ENCODE assay signal across 1 cellular context in the genomic region with DNA sequence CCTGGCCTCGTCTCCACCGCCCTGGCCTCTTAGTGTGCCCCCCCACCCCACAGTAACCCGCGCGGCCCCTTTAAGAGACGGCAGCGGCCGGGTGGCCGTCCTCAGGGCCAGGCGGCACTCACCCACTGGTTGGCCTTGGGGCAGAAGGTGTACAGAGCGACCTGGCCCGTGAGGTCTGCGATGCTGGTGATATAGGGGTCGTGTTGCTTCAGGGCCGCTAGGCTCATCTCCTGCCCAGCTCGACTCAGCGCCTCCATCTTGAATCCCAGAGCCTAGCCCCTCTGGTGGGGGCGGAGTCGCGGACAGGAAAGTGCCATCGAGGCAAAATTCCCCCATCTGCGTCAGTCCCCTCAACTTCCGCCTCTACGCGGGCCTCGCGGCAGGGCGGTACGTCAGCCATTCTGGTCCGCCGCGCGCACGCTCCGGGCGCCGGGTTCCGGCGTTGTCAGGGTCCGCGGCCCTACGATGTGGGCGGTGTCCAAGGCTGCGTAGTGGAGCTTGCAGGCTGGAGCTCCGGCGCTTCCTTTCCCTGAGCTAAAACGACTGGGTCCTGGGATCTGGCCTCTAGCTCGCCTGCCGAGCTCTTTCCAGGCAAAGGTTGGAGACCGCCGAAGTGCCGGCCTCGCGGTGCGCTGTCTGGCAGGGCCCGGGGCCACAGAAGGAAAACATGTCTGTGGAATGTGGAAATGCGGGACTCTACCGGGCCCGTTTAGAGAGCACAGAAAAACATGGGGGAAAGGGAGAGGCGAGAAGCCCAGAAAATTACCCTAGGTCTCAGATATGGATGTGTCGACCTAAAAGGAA.
TF ChIP-seq lines count a peak whose summit lies in the region.

A gene (minus strand): TSS at position 283 of the 804 bp plus-strand sequence. CDS start 26 bp downstream, at position 257.

TF ChIP-seq in HepG2, 621 proteins besides CTCF, POLR2A, EP300 and RAD21 (continued from another document and continues in another):
- TF ChIP-seq, protein P1, sequence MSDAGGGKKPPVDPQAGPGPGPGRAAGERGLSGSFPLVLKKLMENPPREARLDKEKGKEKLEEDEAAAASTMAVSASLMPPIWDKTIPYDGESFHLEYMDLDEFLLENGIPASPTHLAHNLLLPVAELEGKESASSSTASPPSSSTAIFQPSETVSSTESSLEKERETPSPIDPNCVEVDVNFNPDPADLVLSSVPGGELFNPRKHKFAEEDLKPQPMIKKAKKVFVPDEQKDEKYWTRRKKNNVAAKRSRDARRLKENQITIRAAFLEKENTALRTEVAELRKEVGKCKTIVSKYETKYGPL (CRISPR knock-in tag; IDR thresholded peaks at IDR 0.05) = peak; percentile 37; the same call in 1 of the 2 replicates
- TF ChIP-seq NR3C1 (CRISPR knock-in tag; IDR thresholded peaks at IDR 0.05) = no peak
- peak; percentile 98 for TF ChIP-seq ZNF44 (CRISPR knock-in tag; IDR thresholded peaks at IDR 0.05)
- TF ChIP-seq CBX5 (CRISPR knock-in tag; IDR thresholded peaks at IDR 0.05; ENCODE audit: borderline replicate concordance) = peak; percentile 99
- 0 out of 2 replicates have a peak, but pooled peaks have one; percentile 35 for TF ChIP-seq ZNF674 (CRISPR knock-in tag; IDR thresholded peaks at IDR 0.05; ENCODE audit: low read depth)
- TF ChIP-seq, protein P2, sequence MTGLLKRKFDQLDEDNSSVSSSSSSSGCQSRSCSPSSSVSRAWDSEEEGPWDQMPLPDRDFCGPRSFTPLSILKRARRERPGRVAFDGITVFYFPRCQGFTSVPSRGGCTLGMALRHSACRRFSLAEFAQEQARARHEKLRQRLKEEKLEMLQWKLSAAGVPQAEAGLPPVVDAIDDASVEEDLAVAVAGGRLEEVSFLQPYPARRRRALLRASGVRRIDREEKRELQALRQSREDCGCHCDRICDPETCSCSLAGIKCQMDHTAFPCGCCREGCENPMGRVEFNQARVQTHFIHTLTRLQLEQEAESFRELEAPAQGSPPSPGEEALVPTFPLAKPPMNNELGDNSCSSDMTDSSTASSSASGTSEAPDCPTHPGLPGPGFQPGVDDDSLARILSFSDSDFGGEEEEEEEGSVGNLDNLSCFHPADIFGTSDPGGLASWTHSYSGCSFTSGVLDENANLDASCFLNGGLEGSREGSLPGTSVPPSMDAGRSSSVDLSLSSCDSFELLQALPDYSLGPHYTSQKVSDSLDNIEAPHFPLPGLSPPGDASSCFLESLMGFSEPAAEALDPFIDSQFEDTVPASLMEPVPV (CRISPR knock-in tag; IDR thresholded peaks at IDR 0.05) = peak; percentile 95
- TF ChIP-seq FOXJ3 (CRISPR knock-in tag; IDR thresholded peaks at IDR 0.05; ENCODE audit: borderline replicate concordance) = peak; percentile 90
- TF ChIP-seq, protein P3, sequence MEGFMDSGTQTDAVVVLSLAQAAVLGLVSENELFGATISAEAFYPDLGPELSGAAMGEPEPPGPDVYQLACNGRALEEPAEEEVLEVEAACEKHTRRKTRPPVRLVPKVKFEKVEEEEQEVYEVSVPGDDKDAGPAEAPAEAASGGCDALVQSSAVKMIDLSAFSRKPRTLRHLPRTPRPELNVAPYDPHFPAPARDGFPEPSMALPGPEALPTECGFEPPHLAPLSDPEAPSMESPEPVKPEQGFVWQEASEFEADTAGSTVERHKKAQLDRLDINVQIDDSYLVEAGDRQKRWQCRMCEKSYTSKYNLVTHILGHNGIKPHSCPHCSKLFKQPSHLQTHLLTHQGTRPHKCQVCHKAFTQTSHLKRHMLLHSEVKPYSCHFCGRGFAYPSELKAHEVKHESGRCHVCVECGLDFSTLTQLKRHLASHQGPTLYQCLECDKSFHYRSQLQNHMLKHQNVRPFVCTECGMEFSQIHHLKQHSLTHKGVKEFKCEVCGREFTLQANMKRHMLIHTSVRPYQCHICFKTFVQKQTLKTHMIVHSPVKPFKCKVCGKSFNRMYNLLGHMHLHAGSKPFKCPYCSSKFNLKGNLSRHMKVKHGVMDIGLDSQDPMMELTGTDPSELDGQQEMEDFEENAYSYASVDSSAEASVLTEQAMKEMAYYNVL (CRISPR knock-in tag; IDR thresholded peaks at IDR 0.05; ENCODE audit: borderline replicate concordance) = peak; percentile 95
- TF ChIP-seq SP5 (CRISPR knock-in tag; IDR thresholded peaks at IDR 0.05; ENCODE audit: borderline replicate concordance, low read depth) = peak; percentile 95
- TF ChIP-seq ZNF225 (CRISPR knock-in tag; IDR thresholded peaks at IDR 0.05) = peak; percentile 83; the same call in 1 of the 2 replicates
- TF ChIP-seq, protein P4, sequence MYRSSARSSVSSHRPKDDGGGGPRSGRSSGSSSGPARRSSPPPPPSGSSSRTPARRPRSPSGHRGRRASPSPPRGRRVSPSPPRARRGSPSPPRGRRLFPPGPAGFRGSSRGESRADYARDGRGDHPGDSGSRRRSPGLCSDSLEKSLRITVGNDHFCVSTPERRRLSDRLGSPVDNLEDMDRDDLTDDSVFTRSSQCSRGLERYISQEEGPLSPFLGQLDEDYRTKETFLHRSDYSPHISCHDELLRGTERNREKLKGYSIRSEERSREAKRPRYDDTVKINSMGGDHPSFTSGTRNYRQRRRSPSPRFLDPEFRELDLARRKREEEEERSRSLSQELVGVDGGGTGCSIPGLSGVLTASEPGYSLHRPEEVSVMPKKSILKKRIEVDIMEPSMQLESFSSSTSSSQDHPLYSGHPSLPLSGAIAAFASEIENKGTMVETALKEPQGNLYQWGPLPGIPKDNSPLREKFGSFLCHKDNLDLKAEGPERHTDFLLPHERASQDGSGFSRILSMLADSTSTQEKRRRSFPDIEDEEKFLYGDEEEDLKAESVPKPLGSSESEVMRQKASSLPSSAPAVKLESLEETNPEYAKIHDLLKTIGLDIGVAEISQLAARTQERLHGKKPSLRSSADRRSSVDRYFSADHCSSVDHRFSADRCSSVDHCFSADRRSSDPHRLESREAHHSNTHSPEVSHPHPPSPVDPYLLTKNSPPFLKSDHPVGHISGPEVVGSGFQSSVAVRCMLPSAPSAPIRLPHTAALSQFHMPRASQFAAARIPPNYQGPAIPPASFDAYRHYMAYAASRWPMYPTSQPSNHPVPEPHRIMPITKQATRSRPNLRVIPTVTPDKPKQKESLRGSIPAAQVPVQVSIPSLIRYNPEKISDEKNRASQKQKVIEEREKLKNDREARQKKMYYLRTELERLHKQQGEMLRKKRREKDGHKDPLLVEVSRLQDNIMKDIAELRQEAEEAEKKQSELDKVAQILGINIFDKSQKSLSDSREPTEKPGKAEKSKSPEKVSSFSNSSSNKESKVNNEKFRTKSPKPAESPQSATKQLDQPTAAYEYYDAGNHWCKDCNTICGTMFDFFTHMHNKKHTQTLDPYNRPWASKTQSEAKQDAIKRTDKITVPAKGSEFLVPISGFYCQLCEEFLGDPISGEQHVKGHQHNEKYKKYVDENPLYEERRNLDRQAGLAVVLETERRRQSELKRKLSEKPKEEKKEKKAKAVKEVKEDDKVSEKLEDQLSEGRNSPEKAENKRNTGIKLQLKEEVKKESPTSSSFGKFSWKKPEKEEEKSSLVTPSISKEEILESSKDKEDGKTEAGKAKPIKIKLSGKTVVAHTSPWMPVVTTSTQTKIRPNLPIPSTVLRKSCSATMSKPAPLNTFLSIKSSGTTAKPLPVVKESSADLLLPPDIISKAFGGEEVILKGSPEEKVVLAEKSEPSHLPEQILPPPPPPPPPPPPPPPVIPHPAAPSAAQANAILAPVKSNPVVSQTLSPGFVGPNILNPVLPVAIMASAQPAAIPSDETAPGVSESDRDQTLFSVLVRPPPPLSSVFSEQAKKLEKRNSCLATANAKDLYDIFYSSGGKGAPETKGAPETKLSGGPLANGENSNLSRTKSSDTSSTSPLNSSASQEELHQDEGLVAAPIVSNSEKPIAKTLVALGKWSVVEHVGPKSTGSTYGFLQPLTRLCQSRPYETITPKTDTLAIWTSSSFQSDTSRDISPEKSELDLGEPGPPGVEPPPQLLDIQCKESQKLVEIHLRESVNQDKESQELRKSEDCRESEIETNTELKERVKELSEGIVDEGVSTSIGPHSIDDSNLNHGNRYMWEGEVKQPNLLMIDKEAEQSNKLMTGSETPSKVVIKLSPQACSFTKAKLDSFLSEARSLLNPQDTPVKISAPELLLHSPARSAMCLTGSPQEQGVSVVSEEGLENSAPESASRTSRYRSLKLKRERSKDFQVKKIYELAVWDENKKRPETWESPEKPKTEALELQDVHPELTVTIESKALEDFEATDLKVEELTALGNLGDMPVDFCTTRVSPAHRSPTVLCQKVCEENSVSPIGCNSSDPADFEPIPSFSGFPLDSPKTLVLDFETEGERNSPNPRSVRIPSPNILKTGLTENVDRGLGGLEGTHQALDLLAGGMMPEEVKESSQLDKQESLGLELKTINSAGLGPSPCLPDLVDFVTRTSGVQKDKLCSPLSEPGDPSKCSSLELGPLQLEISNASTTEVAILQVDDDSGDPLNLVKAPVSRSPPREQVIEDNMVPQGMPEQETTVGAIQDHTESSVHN (CRISPR knock-in tag; IDR thresholded peaks at IDR 0.05) = peak; percentile 69; the same call in 1 of the 2 replicates
- TF ChIP-seq MIER3 (CRISPR knock-in tag; IDR thresholded peaks at IDR 0.05; ENCODE audit: borderline replicate concordance) = peak; percentile 99
- TF ChIP-seq, protein P5, sequence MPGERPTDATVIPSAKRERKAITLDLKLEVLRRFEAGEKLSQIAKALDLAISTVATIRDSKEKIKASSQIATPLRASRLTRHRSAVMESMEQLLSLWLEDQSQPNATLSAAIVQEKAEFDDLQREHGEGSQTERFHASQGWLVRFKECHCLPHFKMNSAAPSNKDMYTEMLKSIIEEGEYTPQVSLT (CRISPR knock-in tag; IDR thresholded peaks at IDR 0.05; ENCODE audit: borderline replicate concordance, low read depth) = no peak
- TF ChIP-seq PITX1 (CRISPR knock-in tag; IDR thresholded peaks at IDR 0.05) = peak; percentile 92
- TF ChIP-seq REXO4 (CRISPR knock-in tag; IDR thresholded peaks at IDR 0.05; ENCODE audit: borderline replicate concordance) = peak; percentile 59; the same call in 1 of the 2 replicates
- no peak; the same call in 1 of the 2 replicates for TF ChIP-seq ZSCAN20 (CRISPR knock-in tag; IDR thresholded peaks at IDR 0.05; ENCODE audit: borderline replicate concordance)
- TF ChIP-seq KLF13 (CRISPR knock-in tag; IDR thresholded peaks at IDR 0.05) = peak; percentile 53; the same call in 1 of the 2 replicates
- TF ChIP-seq, protein P6, sequence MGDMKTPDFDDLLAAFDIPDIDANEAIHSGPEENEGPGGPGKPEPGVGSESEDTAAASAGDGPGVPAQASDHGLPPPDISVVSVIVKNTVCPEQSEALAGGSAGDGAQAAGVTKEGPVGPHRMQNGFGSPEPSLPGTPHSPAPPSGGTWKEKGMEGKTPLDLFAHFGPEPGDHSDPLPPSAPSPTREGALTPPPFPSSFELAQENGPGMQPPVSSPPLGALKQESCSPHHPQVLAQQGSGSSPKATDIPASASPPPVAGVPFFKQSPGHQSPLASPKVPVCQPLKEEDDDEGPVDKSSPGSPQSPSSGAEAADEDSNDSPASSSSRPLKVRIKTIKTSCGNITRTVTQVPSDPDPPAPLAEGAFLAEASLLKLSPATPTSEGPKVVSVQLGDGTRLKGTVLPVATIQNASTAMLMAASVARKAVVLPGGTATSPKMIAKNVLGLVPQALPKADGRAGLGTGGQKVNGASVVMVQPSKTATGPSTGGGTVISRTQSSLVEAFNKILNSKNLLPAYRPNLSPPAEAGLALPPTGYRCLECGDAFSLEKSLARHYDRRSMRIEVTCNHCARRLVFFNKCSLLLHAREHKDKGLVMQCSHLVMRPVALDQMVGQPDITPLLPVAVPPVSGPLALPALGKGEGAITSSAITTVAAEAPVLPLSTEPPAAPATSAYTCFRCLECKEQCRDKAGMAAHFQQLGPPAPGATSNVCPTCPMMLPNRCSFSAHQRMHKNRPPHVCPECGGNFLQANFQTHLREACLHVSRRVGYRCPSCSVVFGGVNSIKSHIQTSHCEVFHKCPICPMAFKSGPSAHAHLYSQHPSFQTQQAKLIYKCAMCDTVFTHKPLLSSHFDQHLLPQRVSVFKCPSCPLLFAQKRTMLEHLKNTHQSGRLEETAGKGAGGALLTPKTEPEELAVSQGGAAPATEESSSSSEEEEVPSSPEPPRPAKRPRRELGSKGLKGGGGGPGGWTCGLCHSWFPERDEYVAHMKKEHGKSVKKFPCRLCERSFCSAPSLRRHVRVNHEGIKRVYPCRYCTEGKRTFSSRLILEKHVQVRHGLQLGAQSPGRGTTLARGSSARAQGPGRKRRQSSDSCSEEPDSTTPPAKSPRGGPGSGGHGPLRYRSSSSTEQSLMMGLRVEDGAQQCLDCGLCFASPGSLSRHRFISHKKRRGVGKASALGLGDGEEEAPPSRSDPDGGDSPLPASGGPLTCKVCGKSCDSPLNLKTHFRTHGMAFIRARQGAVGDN (CRISPR knock-in tag; IDR thresholded peaks at IDR 0.05) = peak; percentile 97
- TF ChIP-seq HMG20A (CRISPR knock-in tag; IDR thresholded peaks at IDR 0.05; ENCODE audit: borderline replicate concordance) = no peak
- no peak for TF ChIP-seq MTA3 (CRISPR knock-in tag; IDR thresholded peaks at IDR 0.05)
- no peak; the same call in 1 of the 2 replicates for TF ChIP-seq PAF1 (CRISPR knock-in tag; IDR thresholded peaks at IDR 0.05)
- peak; percentile 98 for TF ChIP-seq RBM39 (IDR thresholded peaks at IDR 0.05; ENCODE audit: low read depth, low read length, poor library complexity, severe bottlenecking)
- TF ChIP-seq NCOA2 (CRISPR knock-in tag; IDR thresholded peaks at IDR 0.05) = peak; percentile 75
- TF ChIP-seq, protein P7, sequence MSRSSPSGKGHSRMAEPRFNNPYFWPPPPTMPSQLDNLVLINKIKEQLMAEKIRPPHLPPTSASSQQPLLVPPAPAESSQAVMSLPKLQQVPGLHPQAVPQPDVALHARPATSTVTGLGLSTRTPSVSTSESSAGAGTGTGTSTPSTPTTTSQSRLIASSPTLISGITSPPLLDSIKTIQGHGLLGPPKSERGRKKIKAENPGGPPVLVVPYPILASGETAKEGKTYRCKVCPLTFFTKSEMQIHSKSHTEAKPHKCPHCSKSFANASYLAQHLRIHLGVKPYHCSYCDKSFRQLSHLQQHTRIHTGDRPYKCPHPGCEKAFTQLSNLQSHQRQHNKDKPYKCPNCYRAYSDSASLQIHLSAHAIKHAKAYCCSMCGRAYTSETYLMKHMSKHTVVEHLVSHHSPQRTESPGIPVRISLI (CRISPR knock-in tag; IDR thresholded peaks at IDR 0.05; ENCODE audit: borderline replicate concordance) = peak; percentile 75
- peak; percentile 92 for TF ChIP-seq ZNF557 (CRISPR knock-in tag; IDR thresholded peaks at IDR 0.05)
- TF ChIP-seq, protein P8, sequence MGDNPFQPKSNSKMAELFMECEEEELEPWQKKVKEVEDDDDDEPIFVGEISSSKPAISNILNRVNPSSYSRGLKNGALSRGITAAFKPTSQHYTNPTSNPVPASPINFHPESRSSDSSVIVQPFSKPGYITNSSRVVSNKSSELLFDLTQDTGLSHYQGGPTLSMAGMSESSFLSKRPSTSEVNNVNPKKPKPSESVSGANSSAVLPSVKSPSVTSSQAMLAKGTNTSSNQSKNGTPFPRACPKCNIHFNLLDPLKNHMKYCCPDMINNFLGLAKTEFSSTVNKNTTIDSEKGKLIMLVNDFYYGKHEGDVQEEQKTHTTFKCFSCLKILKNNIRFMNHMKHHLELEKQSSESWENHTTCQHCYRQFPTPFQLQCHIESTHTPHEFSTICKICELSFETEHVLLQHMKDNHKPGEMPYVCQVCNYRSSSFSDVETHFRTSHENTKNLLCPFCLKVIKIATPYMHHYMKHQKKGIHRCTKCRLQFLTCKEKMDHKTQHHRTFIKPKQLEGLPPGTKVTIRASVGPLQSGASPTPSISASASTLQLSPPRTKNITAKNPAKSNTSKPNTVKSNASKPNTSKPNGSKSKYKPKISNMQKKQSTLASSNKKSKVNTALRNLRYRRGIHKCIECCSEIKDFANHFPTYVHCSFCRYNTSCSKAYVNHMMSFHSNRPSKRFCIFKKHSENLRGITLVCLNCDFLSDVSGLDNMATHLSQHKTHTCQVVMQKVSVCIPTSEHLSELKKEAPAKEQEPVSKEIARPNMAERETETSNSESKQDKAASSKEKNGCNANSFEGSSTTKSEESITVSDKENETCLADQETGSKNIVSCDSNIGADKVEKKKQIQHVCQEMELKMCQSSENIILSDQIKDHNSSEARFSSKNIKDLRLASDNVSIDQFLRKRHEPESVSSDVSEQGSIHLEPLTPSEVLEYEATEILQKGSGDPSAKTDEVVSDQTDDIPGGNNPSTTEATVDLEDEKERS (CRISPR knock-in tag; IDR thresholded peaks at IDR 0.05) = no peak; the same call in 1 of the 2 replicates
- TF ChIP-seq ETV5 (CRISPR knock-in tag; IDR thresholded peaks at IDR 0.05; ENCODE audit: borderline replicate concordance) = peak; percentile 83
- peak; percentile 77 for TF ChIP-seq HNF4A (CRISPR knock-in tag; IDR thresholded peaks at IDR 0.05)
- peak; percentile 88 for TF ChIP-seq ZNF781 (CRISPR knock-in tag; IDR thresholded peaks at IDR 0.05; ENCODE audit: borderline replicate concordance, not compliant biosample characterization)
